2 cellular contexts compared by ENCODE assay signal in genomic region chr20:36830791-36831691, GRCh38.
A peak's percentile ranks its signal among the peaks of the same experiment; 100 is the strongest.
TF ChIP-seq lines count a peak whose summit lies in the region.

No MANE protein-coding gene starts in this region.

TF ChIP-seq in IMR-90, 13 proteins besides CTCF, POLR2A, EP300 and RAD21:
- TF ChIP-seq BHLHE40 (IDR thresholded peaks at IDR 0.05; ENCODE audit: low read depth, low read length): no peak
- TF ChIP-seq FOS (IDR thresholded peaks at IDR 0.05; ENCODE audit: low read depth, low read length): 0 out of 2 replicates have a peak, but pooled peaks have one; percentile 19
TF ChIP-seq in IMR-90: peak in this region for 1.

TF ChIP-seq in HepG2, 621 proteins besides CTCF, POLR2A, EP300 and RAD21:
- TF ChIP-seq PHF8 (CRISPR knock-in tag; IDR thresholded peaks at IDR 0.05) (peak; percentile 14; the same call in 1 of the 2 replicates), SAP130 (CRISPR knock-in tag; IDR thresholded peaks at IDR 0.05; ENCODE audit: low read depth) (no peak), ZNF431 (CRISPR knock-in tag; IDR thresholded peaks at IDR 0.05; ENCODE audit: borderline replicate concordance, low read depth) (no peak), GATAD1 (CRISPR knock-in tag; IDR thresholded peaks at IDR 0.05) (no peak)
